8 cellular contexts compared by ENCODE assay signal in genomic region chr6:38871745-38872568, GRCh38.
A peak's percentile ranks its signal among the peaks of the same experiment; 100 is the strongest.
DNase-seq lines count a peak whose midpoint lies in the region; ATAC-seq, FAIRE-seq and TF ChIP-seq lines count a peak whose summit lies in the region.

No MANE protein-coding gene starts in this region.

- 30 to 32% methylated on average over 15 of the region's 15 CpGs for WGBS in pancreas, 2 donors

- peaks cover 6% of the 10 kb centered on the region for H3K27me3 Mint-ChIP-seq in activated T-helper 1 cell treated with anti-CD3 and anti-CD28 coated beads, Interleukin-12 subunit alpha, Interleukin-12 subunit beta, Interleukin-2, Interleukin-4 antibody, amounts not matched to agents 30 ng/mL and 10 ng/mL and 1 ng/mL, durations not matched to agents 14 hours and 24 hours and 36 hours (ENCODE audit: insufficient read depth)

- no peak overlapping the region for H2AFZ ChIP-seq in PC-3 (ENCODE audit: low read length)

- H3F3A ChIP-seq in PC-3 (ENCODE audit: low read length, unreplicated experiment): no peaks in the 10 kb centered on the region

- H3K9me3 ChIP-seq in PC-3 (ENCODE audit: low read length): no peaks in the 10 kb centered on the region
- no peaks in the 10 kb centered on the region for H3K9me3 ChIP-seq in pancreas
- H3K9me3 ChIP-seq in uterus: no peaks in the 10 kb centered on the region

- no peak for FAIRE-seq in pancreas (lab: Jason Lieb, UNC)

- H3K4me1 Mint-ChIP-seq in activated T-helper 1 cell treated with anti-CD3 and anti-CD28 coated beads, Interleukin-12 subunit alpha, Interleukin-12 subunit beta, Interleukin-2, Interleukin-4 antibody, amounts not matched to agents 30 ng/mL and 10 ng/mL and 1 ng/mL, durations not matched to agents 14 hours and 24 hours and 36 hours (ENCODE audit: low read depth): peaks cover 37% of the 10 kb centered on the region

- TF ChIP-seq CTCF in PC-3 (conservative IDR thresholded peaks at IDR 0.05; ENCODE audit: low read depth, low read length) (peak; percentile 98), foreskin fibroblast (IDR thresholded peaks at IDR 0.05; ENCODE audit: low read depth, low read length) (peak; percentile 94), pancreas (IDR thresholded peaks at IDR 0.05) (peak; percentile 71 to 89 (median 88)), uterus (IDR thresholded peaks at IDR 0.05) (peak; percentile 37 to 49 (median 45))

- intact Hi-C loops in PC-3 (cut with micrococcal nuclease) (loop anchor here (1.0 to 10.0 kb wide), 4 partner anchors 57 to 439 kb away; no protein-coding TSS in a partner anchor), pancreas (cut with DNase I) (loop anchor here in 2 of 3 donors (5.0 to 10.0 kb wide), 2 partner anchors 440 to 443 kb away; partner anchors contain the start of gene KCNK17 (in 2 of the 2)), uterus (cut with DNase I; ENCODE audit: low total_unique reads) (no loop called here)
- intact Hi-C loops in activated T-helper 1 cell treated with anti-CD3 and anti-CD28 coated beads, Interleukin-12 subunit alpha, Interleukin-12 subunit beta, Interleukin-2, Interleukin-4 antibody, amounts not matched to agents 30 ng/mL and 10 ng/mL and 1 ng/mL, durations not matched to agents 14 hours and 24 hours and 36 hours (cut with micrococcal nuclease): loop anchor here (1.0 to 5.0 kb wide), 5 partner anchors 61 to 438 kb away; no protein-coding TSS in a partner anchor

- DNase-seq in COLO829 (ENCODE audit: low spot score): peak; percentile 54
- peak; percentile 16 for DNase-seq in HS-5 (ENCODE audit: low read depth)
- DNase-seq in PC-3: peak; percentile 76
- DNase-seq in activated T-helper 1 cell treated with anti-CD3 and anti-CD28 coated beads, Interleukin-12 subunit alpha, Interleukin-12 subunit beta, Interleukin-2, Interleukin-4 antibody, amounts not matched to agents 30 ng/mL and 10 ng/mL and 1 ng/mL, durations not matched to agents 14 hours and 24 hours and 36 hours (ENCODE audit: low spot score): peak; percentile 36
- DNase-seq in foreskin fibroblast: peak; percentile 26 to 68
- peak in 5 of 6 donors; percentile 17 to 70 (median 38) for DNase-seq in pancreas
- no peak for DNase-seq in uterus

- POLR2A ChIA-PET in PC-3 (lab: Charles Lee; ENCODE audit: unreplicated experiment): no interaction called here

- H3K9ac ChIP-seq in PC-3 (ENCODE audit: low read length): no peak overlapping the region

- H3K79me2 ChIP-seq in PC-3 (ENCODE audit: low read length): no peaks in the 10 kb centered on the region

- TF ChIP-seq POLR2A in uterus (IDR thresholded peaks at IDR 0.05): no peak

- H3K27ac ChIP-seq in PC-3 (ENCODE audit: low read length) (no peak overlapping the region), pancreas (no peak overlapping the region), uterus (no peak overlapping the region)

- H3K4me2 ChIP-seq in PC-3 (ENCODE audit: low read length): no peak overlapping the region

- no peaks in the 10 kb centered on the region for H3K9me2 ChIP-seq in PC-3 (replicated peaks; ENCODE audit: low read length)

- H3K27ac Mint-ChIP-seq in activated T-helper 1 cell treated with anti-CD3 and anti-CD28 coated beads, Interleukin-12 subunit alpha, Interleukin-12 subunit beta, Interleukin-2, Interleukin-4 antibody, amounts not matched to agents 30 ng/mL and 10 ng/mL and 1 ng/mL, durations not matched to agents 14 hours and 24 hours and 36 hours: no peak overlapping the region

- H4K20me1 ChIP-seq in PC-3 (ENCODE audit: low read length): no peaks in the 10 kb centered on the region

- H3K36me3 ChIP-seq in PC-3 (ENCODE audit: low read depth, low read length): no peaks in the 10 kb centered on the region
- H3K36me3 ChIP-seq in pancreas: no peaks in the 10 kb centered on the region
- H3K36me3 ChIP-seq in uterus: no peaks in the 10 kb centered on the region

- H3K4me1 ChIP-seq in PC-3 (ENCODE audit: insufficient read depth, low read length) (no peaks in the 10 kb centered on the region; the same call in 1 of the 2 replicates), pancreas (no peaks in the 10 kb centered on the region), uterus (no peaks in the 10 kb centered on the region)

- ATAC-seq in PC-3 (peak; percentile 72), pancreas (peak; percentile 69 to 91 (median 84)), GM21367 (IDR thresholded peaks at IDR 0.05; ENCODE audit: unreplicated experiment) (no peak)

- H3K36me3 Mint-ChIP-seq in activated T-helper 1 cell treated with anti-CD3 and anti-CD28 coated beads, Interleukin-12 subunit alpha, Interleukin-12 subunit beta, Interleukin-2, Interleukin-4 antibody, amounts not matched to agents 30 ng/mL and 10 ng/mL and 1 ng/mL, durations not matched to agents 14 hours and 24 hours and 36 hours (ENCODE audit: low read depth): no peaks in the 10 kb centered on the region

- BruUV-seq in PC-3 (replicated peaks; lab: Mats Ljungman, UMichigan): no TSS peak

- H3K4me3 ChIP-seq in PC-3 (ENCODE audit: low read length): no peak overlapping the region
- H3K4me3 ChIP-seq in foreskin fibroblast (ENCODE audit: low read depth in 1 of 2, low read length in 2 of 2): no peak overlapping the region
- H3K4me3 ChIP-seq in pancreas: no peak overlapping the region
- no peak overlapping the region for H3K4me3 ChIP-seq in uterus

- H3K27me3 ChIP-seq in PC-3 (ENCODE audit: low read length) (0 out of 2 replicates have a peak, but pooled peaks cover 5% of the 10 kb centered on the region), pancreas (no peaks in the 10 kb centered on the region), uterus (no peaks in the 10 kb centered on the region)

- CTCF ChIA-PET in PC-3 (lab: Charles Lee): interaction anchor here (0.6 kb wide), 1 partner anchor 151 kb away, joined by 3 read pairs; no protein-coding TSS in a partner anchor

- H3K4me3 Mint-ChIP-seq in activated T-helper 1 cell treated with anti-CD3 and anti-CD28 coated beads, Interleukin-12 subunit alpha, Interleukin-12 subunit beta, Interleukin-2, Interleukin-4 antibody, amounts not matched to agents 30 ng/mL and 10 ng/mL and 1 ng/mL, durations not matched to agents 14 hours and 24 hours and 36 hours: no peak overlapping the region

- H3K9me3 Mint-ChIP-seq in activated T-helper 1 cell treated with anti-CD3 and anti-CD28 coated beads, Interleukin-12 subunit alpha, Interleukin-12 subunit beta, Interleukin-2, Interleukin-4 antibody, amounts not matched to agents 30 ng/mL and 10 ng/mL and 1 ng/mL, durations not matched to agents 14 hours and 24 hours and 36 hours: no peaks in the 10 kb centered on the region

Comparison
In these comparisons a context has a peak if more than half of its experiments do, and no peak if none do; other contexts are left out.
1. DNase-seq: peak in COLO829 (single experiment), HS-5 (single experiment), PC-3 (single experiment), activated T-helper 1 cell treated with anti-CD3 and anti-CD28 coated beads, Interleukin-12 subunit alpha, Interleukin-12 subunit beta, Interleukin-2, Interleukin-4 antibody, amounts not matched to agents 30 ng/mL and 10 ng/mL and 1 ng/mL, durations not matched to agents 14 hours and 24 hours and 36 hours (single experiment), foreskin fibroblast (2 of 2) and pancreas (5 of 6); none in uterus (0 of 2).
2. CTCF ChIP-seq: peak in every context shown above with its lines; median percentile 98 in PC-3; 94 in foreskin fibroblast; 88 in pancreas; 45 in uterus.